In the genomic region with DNA sequence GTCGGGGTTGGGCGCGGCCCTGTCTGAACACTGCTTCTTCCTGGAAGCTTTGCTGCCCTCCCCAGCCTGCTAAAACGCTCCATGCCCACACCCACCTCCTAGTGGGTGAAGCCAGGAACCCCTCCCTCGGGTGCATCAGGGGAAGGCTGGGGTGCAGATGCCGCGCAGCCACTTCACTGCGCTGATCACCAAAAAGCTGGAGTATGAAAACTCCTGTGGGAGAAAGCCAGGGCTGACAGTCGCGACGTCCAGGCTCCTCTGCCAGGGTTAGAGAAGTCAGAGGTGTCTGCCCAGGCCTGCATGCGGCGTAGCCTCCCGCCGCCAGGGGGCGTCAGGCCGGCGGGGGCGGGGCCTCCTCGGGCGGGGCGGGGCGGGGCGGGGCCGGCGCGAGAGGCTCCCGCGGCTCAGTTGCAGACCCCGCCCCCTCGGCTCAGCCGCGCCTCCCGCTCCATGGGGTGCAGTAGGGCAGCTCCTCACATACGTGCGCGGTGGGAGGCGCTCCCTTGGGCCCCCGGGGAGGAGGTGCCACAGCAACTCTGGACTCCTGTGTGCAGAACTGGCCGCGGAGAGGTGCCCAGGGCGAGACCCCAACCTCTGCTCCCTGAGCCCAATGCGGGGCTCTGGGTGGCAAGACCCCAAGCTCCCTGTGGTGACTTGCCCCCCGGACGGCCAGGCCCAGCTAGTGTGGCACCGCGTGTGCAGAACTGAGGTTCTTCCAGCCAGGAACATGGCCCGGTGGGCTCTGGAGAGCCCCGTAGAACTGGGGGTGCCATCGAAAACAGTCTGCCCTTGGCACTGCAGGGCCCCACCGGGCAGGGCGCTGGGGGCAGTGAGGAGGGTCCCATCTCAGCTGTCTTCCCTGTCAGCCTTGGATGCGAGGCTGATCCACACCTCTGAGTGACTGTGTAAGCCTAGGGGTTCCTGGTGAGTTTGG, we compare ENCODE assay signal across 8 cellular contexts. TPM values are rescaled to one million over a fixed set of nuclear protein-coding genes. Genes with fewer than 3 reads are reported as not detected.
A peak's percentile ranks its signal among the peaks of the same experiment; 100 is the strongest.
DNase-seq lines count a peak whose midpoint lies in the region; ATAC-seq and TF ChIP-seq lines count a peak whose summit lies in the region.

No MANE protein-coding gene starts in this region.

- peak; percentile 92 for DNase-seq in DMS53 (lab: John Stamatoyannopoulos, UW)
- DNase-seq in HuH-7 (ENCODE audit: low spot score), result peak; percentile 81
- DNase-seq in Peyer's patch, result peak; percentile 97 to 99 (median 97)
- peak; percentile 93 for DNase-seq in activated T-helper 1 cell treated with anti-CD3 and anti-CD28 coated beads, Interleukin-12 subunit alpha, Interleukin-12 subunit beta, Interleukin-2, Interleukin-4 antibody, amounts not matched to agents 30 ng/mL and 10 ng/mL and 1 ng/mL, durations not matched to agents 14 hours and 24 hours and 36 hours (ENCODE audit: low spot score)
- DNase-seq in fibroblast of mammary gland (ENCODE audit: low read depth), result peak; percentile 77

- H3K36me3 ChIP-seq in Peyer's patch (no peaks in the 10 kb centered on the region), neural cell (ENCODE audit: insufficient read depth, low read length) (no peaks in the 10 kb centered on the region), stomach smooth muscle (ENCODE audit: control insufficient read depth in 2 of 2, insufficient read depth in 2 of 2, low read length in 2 of 2) (no peaks in the 10 kb centered on the region)

- H3K27me3 ChIP-seq in Peyer's patch (no peaks in the 10 kb centered on the region), neural cell (ENCODE audit: insufficient read depth, low read depth, low read length) (no peaks in the 10 kb centered on the region), stomach smooth muscle (ENCODE audit: control insufficient read depth in 1 of 2, insufficient read depth in 2 of 2, low read length in 2 of 2) (no peaks in the 10 kb centered on the region)

- H3K4me2 ChIP-seq in neural cell (ENCODE audit: low read length), result no peak overlapping the region

- peaks cover 83% of the 10 kb centered on the region for H3K4me1 Mint-ChIP-seq in activated T-helper 1 cell treated with anti-CD3 and anti-CD28 coated beads, Interleukin-12 subunit alpha, Interleukin-12 subunit beta, Interleukin-2, Interleukin-4 antibody, amounts not matched to agents 30 ng/mL and 10 ng/mL and 1 ng/mL, durations not matched to agents 14 hours and 24 hours and 36 hours (ENCODE audit: low read depth)

- ATAC-seq in GM21447 (IDR thresholded peaks at IDR 0.05; ENCODE audit: unreplicated experiment), result peak; percentile 39

- H3K9me3 Mint-ChIP-seq in activated T-helper 1 cell treated with anti-CD3 and anti-CD28 coated beads, Interleukin-12 subunit alpha, Interleukin-12 subunit beta, Interleukin-2, Interleukin-4 antibody, amounts not matched to agents 30 ng/mL and 10 ng/mL and 1 ng/mL, durations not matched to agents 14 hours and 24 hours and 36 hours, result no peaks in the 10 kb centered on the region

- TF ChIP-seq EP300 in neural cell (conservative IDR thresholded peaks at IDR 0.05; ENCODE audit: poor library complexity, severe bottlenecking), result no peak

- H3F3A ChIP-seq in neural cell (ENCODE audit: insufficient read depth, low read length, poor library complexity, severe bottlenecking), result peaks cover 3% of the 10 kb centered on the region

- H3K4me1 ChIP-seq in Peyer's patch, result peaks cover 0 to 66% (median 57%) of the 10 kb centered on the region in 4 donors
- H3K4me1 ChIP-seq in stomach smooth muscle (ENCODE audit: control insufficient read depth, insufficient read depth, low read length), result peaks cover 60% of the 10 kb centered on the region

- H3K27me3 Mint-ChIP-seq in activated T-helper 1 cell treated with anti-CD3 and anti-CD28 coated beads, Interleukin-12 subunit alpha, Interleukin-12 subunit beta, Interleukin-2, Interleukin-4 antibody, amounts not matched to agents 30 ng/mL and 10 ng/mL and 1 ng/mL, durations not matched to agents 14 hours and 24 hours and 36 hours (ENCODE audit: insufficient read depth), result no peaks in the 10 kb centered on the region

- H3K9me2 ChIP-seq in neural cell (ENCODE audit: insufficient read depth, low read length), result no peaks in the 10 kb centered on the region

- H3K9ac ChIP-seq in neural cell (ENCODE audit: low read length), result no peak overlapping the region
- peak overlapping the region; percentile 60 to 83 for H3K9ac ChIP-seq in stomach smooth muscle (ENCODE audit: low read length in 2 of 2)

- H3K4me3 ChIP-seq in Peyer's patch (peak overlapping the region; percentile 45 to 95 (median 76)), fibroblast of mammary gland (ENCODE audit: control insufficient read depth, low read depth, low read length) (peak overlapping the region; percentile 52), neural cell (ENCODE audit: low read length) (peak overlapping the region; percentile 91), stomach smooth muscle (ENCODE audit: low read length in 2 of 2) (peak overlapping the region; percentile 33 to 83)

- H3K4me3 Mint-ChIP-seq in activated T-helper 1 cell treated with anti-CD3 and anti-CD28 coated beads, Interleukin-12 subunit alpha, Interleukin-12 subunit beta, Interleukin-2, Interleukin-4 antibody, amounts not matched to agents 30 ng/mL and 10 ng/mL and 1 ng/mL, durations not matched to agents 14 hours and 24 hours and 36 hours, result peak overlapping the region; percentile 93

- TF ChIP-seq CTCF in Peyer's patch (IDR thresholded peaks at IDR 0.05) (peak; percentile 72 to 100 (median 88)), fibroblast of mammary gland (conservative IDR thresholded peaks at IDR 0.05; ENCODE audit: control insufficient read depth, insufficient read depth, low read depth, low read length) (peak; percentile 56), neural cell (IDR thresholded peaks at IDR 0.05; ENCODE audit: poor library complexity, severe bottlenecking) (peak; percentile 60)

- intact Hi-C loops in activated T-helper 1 cell treated with anti-CD3 and anti-CD28 coated beads, Interleukin-12 subunit alpha, Interleukin-12 subunit beta, Interleukin-2, Interleukin-4 antibody, amounts not matched to agents 30 ng/mL and 10 ng/mL and 1 ng/mL, durations not matched to agents 14 hours and 24 hours and 36 hours (cut with micrococcal nuclease), result loop anchor here (1.0 to 10.0 kb wide), 10 partner anchors 8 to 1121 kb away; a partner anchor contains a TSS

- H3K27ac ChIP-seq in Peyer's patch (peak overlapping the region; percentile 92 to 99 (median 97)), neural cell (ENCODE audit: low read length) (no peak overlapping the region), stomach smooth muscle (ENCODE audit: low read length) (peak overlapping the region; percentile 75)

- TF ChIP-seq RAD21 in neural cell (conservative IDR thresholded peaks at IDR 0.05), result no peak

- TF ChIP-seq POLR2A in Peyer's patch (IDR thresholded peaks at IDR 0.05), result peak; percentile 67 to 88

- H3K9me3 ChIP-seq in Peyer's patch, result no peaks in the 10 kb centered on the region
- no peaks in the 10 kb centered on the region for H3K9me3 ChIP-seq in neural cell (ENCODE audit: low read length)
- H3K9me3 ChIP-seq in stomach smooth muscle (ENCODE audit: control insufficient read depth in 2 of 2, low read length in 2 of 2), result no peaks in the 10 kb centered on the region

- peaks cover 31% of the 10 kb centered on the region for H3K36me3 Mint-ChIP-seq in activated T-helper 1 cell treated with anti-CD3 and anti-CD28 coated beads, Interleukin-12 subunit alpha, Interleukin-12 subunit beta, Interleukin-2, Interleukin-4 antibody, amounts not matched to agents 30 ng/mL and 10 ng/mL and 1 ng/mL, durations not matched to agents 14 hours and 24 hours and 36 hours (ENCODE audit: low read depth)

- H3K79me2 ChIP-seq in neural cell (replicated peaks; ENCODE audit: insufficient read depth, low read length), result peaks cover 6% of the 10 kb centered on the region

- H2AFZ ChIP-seq in neural cell (ENCODE audit: low read depth, low read length), result no peak overlapping the region

- no peaks in the 10 kb centered on the region for H4K20me1 ChIP-seq in neural cell (ENCODE audit: insufficient read depth)

- peak overlapping the region; percentile 99 for H3K27ac Mint-ChIP-seq in activated T-helper 1 cell treated with anti-CD3 and anti-CD28 coated beads, Interleukin-12 subunit alpha, Interleukin-12 subunit beta, Interleukin-2, Interleukin-4 antibody, amounts not matched to agents 30 ng/mL and 10 ng/mL and 1 ng/mL, durations not matched to agents 14 hours and 24 hours and 36 hours

TF ChIP-seq in neural cell, 6 proteins besides CTCF, POLR2A, EP300 and RAD21:
- TF ChIP-seq POLR2AphosphoS5 (IDR thresholded peaks at IDR 0.05) (no peak), SMC3 (conservative IDR thresholded peaks at IDR 0.05; ENCODE audit: poor library complexity) (no peak)

RNA-seq across cellular contexts. Expression of a gene that starts 1.8 kb away (rescaled TPM):
- total RNA-seq in Peyer's patch, result 100 to 1,000 TPM in 3 of 4 donors, 10 to 100 TPM in 1; 85.0 to 175 (median 154) TPM
- 61.8 and 62.8 TPM in 2 replicates for total RNA-seq in activated T-helper 1 cell treated with anti-CD3 and anti-CD28 coated beads, Interleukin-12 subunit alpha, Interleukin-12 subunit beta, Interleukin-2, Interleukin-4 antibody, amounts not matched to agents 30 ng/mL and 10 ng/mL and 1 ng/mL, durations not matched to agents 14 hours and 24 hours and 36 hours
- polyA plus RNA-seq in neural cell, result 16.1 and 23.3 TPM in 2 replicates
- polyA minus RNA-seq in neural cell, result 9.3 and 10.5 TPM in 2 replicates

RNA-seq across cellular contexts. Expression of a gene that starts 6.3 kb away (rescaled TPM):
- 10 to 100 TPM in 1 of 4 donors, 1 to 10 TPM in 3; 4.2 to 10.1 (median 7.1) TPM for total RNA-seq in Peyer's patch
- total RNA-seq in activated T-helper 1 cell treated with anti-CD3 and anti-CD28 coated beads, Interleukin-12 subunit alpha, Interleukin-12 subunit beta, Interleukin-2, Interleukin-4 antibody, amounts not matched to agents 30 ng/mL and 10 ng/mL and 1 ng/mL, durations not matched to agents 14 hours and 24 hours and 36 hours, result 8.6 and 10.7 TPM in 2 replicates
- 20.3 and 26.6 TPM in 2 replicates for polyA plus RNA-seq in neural cell
- 8.5 and 11.2 TPM in 2 replicates for polyA minus RNA-seq in neural cell

RNA-seq across cellular contexts. Expression of a gene that starts 8.7 kb away (rescaled TPM):
- total RNA-seq in Peyer's patch, result 10 to 100 TPM; 27.8 to 89.1 (median 40.1) TPM
- 21.9 and 25.2 TPM in 2 replicates for total RNA-seq in activated T-helper 1 cell treated with anti-CD3 and anti-CD28 coated beads, Interleukin-12 subunit alpha, Interleukin-12 subunit beta, Interleukin-2, Interleukin-4 antibody, amounts not matched to agents 30 ng/mL and 10 ng/mL and 1 ng/mL, durations not matched to agents 14 hours and 24 hours and 36 hours
- 6.6 and 16.6 TPM in 2 replicates for polyA plus RNA-seq in neural cell
- 9.5 and 10.0 TPM in 2 replicates for polyA minus RNA-seq in neural cell

RNA-seq across cellular contexts. Expression of a gene that starts 20.1 kb away (rescaled TPM):
- total RNA-seq in Peyer's patch, result 10 to 100 TPM; 48.3 to 96.4 (median 78.9) TPM
- 49.8 and 55.4 TPM in 2 replicates for total RNA-seq in activated T-helper 1 cell treated with anti-CD3 and anti-CD28 coated beads, Interleukin-12 subunit alpha, Interleukin-12 subunit beta, Interleukin-2, Interleukin-4 antibody, amounts not matched to agents 30 ng/mL and 10 ng/mL and 1 ng/mL, durations not matched to agents 14 hours and 24 hours and 36 hours
- 120 and 138 TPM in 2 replicates for polyA plus RNA-seq in neural cell
- 44.2 and 52.8 TPM in 2 replicates for polyA minus RNA-seq in neural cell

RNA-seq across cellular contexts. Expression of a gene that starts 58.8 kb away (rescaled TPM):
- 100 to 1,000 TPM in 3 of 4 donors, 10 to 100 TPM in 1; 61.1 to 341 (median 261) TPM for total RNA-seq in Peyer's patch
- 7.6 and 8.2 TPM in 2 replicates for total RNA-seq in activated T-helper 1 cell treated with anti-CD3 and anti-CD28 coated beads, Interleukin-12 subunit alpha, Interleukin-12 subunit beta, Interleukin-2, Interleukin-4 antibody, amounts not matched to agents 30 ng/mL and 10 ng/mL and 1 ng/mL, durations not matched to agents 14 hours and 24 hours and 36 hours
- polyA plus RNA-seq in neural cell, result 2.8 and 4.1 TPM in 2 replicates
- polyA minus RNA-seq in neural cell, result 0.58 and 1.9 TPM in 2 replicates
